Comparison of ENCODE assay signal across 16 cellular contexts in genomic region chr2:36526216-36526615, GRCh38.
DNase-seq lines count a peak whose midpoint lies in the region; TF ChIP-seq lines count a peak whose summit lies in the region.
"Had no signal": no experiment of that assay in that cellular context is flagged by ENCODE, and none has a peak within 500 bp of the region (broad histone marks: within the 10 kb centered on the region; RNA-seq: fewer than 3 reads in every experiment).

No MANE protein-coding gene starts in this region.

- H3K4me1 ChIP-seq in GM23248 (ENCODE audit: insufficient read depth) (peaks cover 35% of the 10 kb centered on the region), HAP-1 (no peaks in the 10 kb centered on the region)
- H3K4me1 ChIP-seq: Peyer's patch had no signal

- H2AFZ ChIP-seq in GM23248: no peak overlapping the region

- H3K27ac ChIP-seq in GM23248 (peak overlapping the region; percentile 44), substantia nigra (ENCODE audit: low read depth, low read length, poor library complexity, severe bottlenecking) (no peak overlapping the region)
- H3K27ac ChIP-seq: Peyer's patch had no signal

- H3K9me2 ChIP-seq in GM23248 (ENCODE audit: insufficient read depth): no peaks in the 10 kb centered on the region
- H3K9me2 ChIP-seq: SK-N-SH had no signal

- H3K36me3 ChIP-seq in GM23248 (ENCODE audit: low read depth): peaks cover 86% of the 10 kb centered on the region
- peaks cover 6% of the 10 kb centered on the region; the same call in 1 of the 2 replicates for H3K36me3 ChIP-seq in HAP-1 (replicated peaks)

- H3K4me3 ChIP-seq in AG04449 (ENCODE audit: low read depth, low read length) (no peak overlapping the region), GM23248 (no peak overlapping the region), cardiac fibroblast (replicated peaks in 1 of 2; ENCODE audit: low read depth in 2 of 2, low read length in 2 of 2) (no peak overlapping the region), fibroblast of villous mesenchyme (ENCODE audit: low read depth, low read length) (no peak overlapping the region), HAP-1 (no peak overlapping the region)
- H3K4me3 ChIP-seq: K562, Peyer's patch had no signal

- CTCF ChIA-PET in AG04449 (lab: Yijun Ruan, JAX): interaction anchor here (1.0 to 1.5 kb wide), 2 partner anchors 166 to 174 kb away, joined by 3 to 5 read pairs; no protein-coding TSS in a partner anchor

- no peak for TF ChIP-seq CTCF in AG04449 (IDR thresholded peaks at IDR 0.05; ENCODE audit: insufficient read depth, low read length, missing control alignments)
- TF ChIP-seq CTCF in cardiac fibroblast (IDR thresholded peaks at IDR 0.05; ENCODE audit: low read depth, low read length): no peak
- no peak for TF ChIP-seq CTCF in fibroblast of villous mesenchyme (IDR thresholded peaks at IDR 0.05; ENCODE audit: insufficient read depth, low read depth, low read length)

- in situ Hi-C loops in GM23248 (cut with MboI): no loop called here
- in situ Hi-C loops in HAP-1 (cut with MboI; ENCODE audit: low sequenced_read_pairs): no loop called here

- H3K9me3 ChIP-seq in GM23248 (ENCODE audit: low read depth): no peaks in the 10 kb centered on the region
- H3K9me3 ChIP-seq in HAP-1: no peaks in the 10 kb centered on the region
- H3K9me3 ChIP-seq: Peyer's patch, SK-N-SH had no signal

- H3K4me2 ChIP-seq in GM23248 (ENCODE audit: unreplicated experiment): no peak overlapping the region
- H3K4me2 ChIP-seq: SK-N-SH had no signal

- no peaks in the 10 kb centered on the region for H4K20me1 ChIP-seq in GM23248 (ENCODE audit: insufficient read depth)

- peaks cover 95% of the 10 kb centered on the region for H3K79me2 ChIP-seq in GM23248 (ENCODE audit: insufficient read depth)

- DNase-seq in AG04449 (ENCODE audit: low read depth, low spot score): peak; percentile 29
- DNase-seq in GM23248: peak; percentile 53
- DNase-seq in cardiac fibroblast (ENCODE audit: low read depth in 2 of 2): peak; percentile 35 to 44
- DNase-seq in fibroblast of villous mesenchyme (ENCODE audit: low read depth): peak; percentile 34
- no peak for DNase-seq in NCI-H187 (lab: John Stamatoyannopoulos, UW)
- no peak for DNase-seq in substantia nigra (lab: John Stamatoyannopoulos, UW)
- DNase-seq in HAP-1 (ENCODE audit: low spot score in 2 of 2): no peak
- DNase-seq in central memory CD4-positive, alpha-beta T cell: no peak
- DNase-seq: AML-193, NCI-H1436, NCI-H2029 treated with DMSO at 0.1 percent for 48 hours, NCI-H524, Peyer's patch, Right ventricle myocardium superior, SK-N-SH had no signal

- peaks cover 97% of the 10 kb centered on the region for H3F3A ChIP-seq in GM23248 (ENCODE audit: insufficient read depth)

- no peaks in the 10 kb centered on the region for H3K27me3 ChIP-seq in GM23248 (replicated peaks; ENCODE audit: insufficient read depth)
- H3K27me3 ChIP-seq in HAP-1 (ENCODE audit: low read depth): no peaks in the 10 kb centered on the region
- H3K27me3 ChIP-seq: Peyer's patch had no signal

- H3K9ac ChIP-seq in GM23248: no peak overlapping the region
- H3K9ac ChIP-seq: SK-N-SH had no signal

- POLR2A ChIA-PET in AG04449 (lab: Yijun Ruan, JAX): no interaction called here

- 51 to 60% methylated on average over 2 of the region's 2 CpGs for WGBS in GM23248 (ENCODE audit: low coverage in 1 of 2, low lambda C conversion rate in 2 of 2, missing lambda C conversion rate in 2 of 2), 2 experiments

Comparison
In these comparisons a context has a peak if more than half of its experiments do, and no peak if none do; other contexts are left out.
1. DNase-seq: peak in AG04449 (single experiment), GM23248 (single experiment), cardiac fibroblast (2 of 2) and fibroblast of villous mesenchyme (single experiment); none in NCI-H187 (0 of 2), substantia nigra (0 of 49), HAP-1 (0 of 2) and central memory CD4-positive, alpha-beta T cell (single experiment).